Comparison of ENCODE assay signal across 21 cellular contexts in genomic region chr4:98586231-98586630, GRCh38.
"Had no signal": no experiment of that assay in that cellular context is flagged by ENCODE, and none has a peak within 500 bp of the region (broad histone marks: within the 10 kb centered on the region; RNA-seq: fewer than 3 reads in every experiment).

No MANE protein-coding gene starts in this region.

- H3K9me3 Mint-ChIP-seq: activated CD4-positive, alpha-beta memory T cell treated with anti-CD3 and anti-CD28 coated beads for 36 hours; mesothelial cell of epicardium; nephron progenitor cell had no signal

- DNase-seq: activated CD4-positive, alpha-beta memory T cell treated with anti-CD3 and anti-CD28 coated beads for 36 hours; activated T-cell treated with anti-CD3 and anti-CD28 coated beads for 4 hours; effector CD8-positive, alpha-beta T cell; esophagus squamous epithelium; foreskin fibroblast; left cardiac atrium; lower lobe of right lung; nephron progenitor cell; occipital lobe; stimulated activated CD4-positive, alpha-beta T cell treated with anti-CD3 and anti-CD28 coated beads, Interleukin-12 subunit alpha, Interleukin-12 subunit beta, amount 100 ng/mL, for 4 hours; stimulated activated CD4-positive, alpha-beta T cell treated with anti-CD3 and anti-CD28 coated beads, Interleukin-1b, Interleukin-23, amount 100 ng/mL, for 48 hours; stimulated activated naive CD4-positive, alpha-beta T cell treated with Interleukin-2 at 50 U/mL for 16 hours; T-helper 2 cell; transverse colon; uterus; WERI-Rb-1 had no signal

- H2AFZ ChIP-seq: hepatocyte had no signal

- H3K4me2 ChIP-seq: hepatocyte had no signal

- H3K4me3 ChIP-seq: esophagus squamous epithelium, hepatocyte, lower lobe of right lung, transverse colon, uterus had no signal

- H3K4me3 Mint-ChIP-seq: activated CD4-positive, alpha-beta memory T cell treated with anti-CD3 and anti-CD28 coated beads for 36 hours; activated naive CD8-positive, alpha-beta T cell; activated T-helper 1 cell treated with anti-CD3 and anti-CD28 coated beads, Interleukin-12 subunit alpha, Interleukin-12 subunit beta, Interleukin-2, Interleukin-4 antibody, amounts not matched to agents 30 ng/mL and 10 ng/mL and 1 ng/mL, durations not matched to agents 14 hours and 24 hours and 36 hours; mesothelial cell of epicardium; nephron progenitor cell had no signal

- H3K27ac ChIP-seq: hepatocyte, lower lobe of right lung, transverse colon, WERI-Rb-1 had no signal

- H3K27ac Mint-ChIP-seq: activated CD4-positive, alpha-beta memory T cell treated with anti-CD3 and anti-CD28 coated beads for 36 hours; activated naive CD8-positive, alpha-beta T cell; activated T-helper 1 cell treated with anti-CD3 and anti-CD28 coated beads, Interleukin-12 subunit alpha, Interleukin-12 subunit beta, Interleukin-2, Interleukin-4 antibody, amounts not matched to agents 30 ng/mL and 10 ng/mL and 1 ng/mL, durations not matched to agents 14 hours and 24 hours and 36 hours; mesothelial cell of epicardium; progenitor cell of endocrine pancreas had no signal

- H3K9me3 ChIP-seq: esophagus squamous epithelium, lower lobe of right lung, transverse colon, uterus had no signal

- H3K36me3 ChIP-seq: esophagus squamous epithelium, lower lobe of right lung, transverse colon, uterus, WERI-Rb-1 had no signal

- H3K27me3 ChIP-seq: esophagus squamous epithelium, hepatocyte, transverse colon, uterus had no signal

- H3K4me1 ChIP-seq: lower lobe of right lung, transverse colon, uterus had no signal

- ATAC-seq: left cardiac atrium, lower lobe of right lung had no signal

- H3K36me3 Mint-ChIP-seq: activated CD4-positive, alpha-beta memory T cell treated with anti-CD3 and anti-CD28 coated beads for 36 hours; mesothelial cell of epicardium had no signal

- H3K27me3 Mint-ChIP-seq: activated CD4-positive, alpha-beta memory T cell treated with anti-CD3 and anti-CD28 coated beads for 36 hours; activated naive CD8-positive, alpha-beta T cell; progenitor cell of endocrine pancreas had no signal
